Comparison of ENCODE assay signal across 11 cellular contexts in genomic region chr19:7482584-7483439, GRCh38. TPM values are rescaled to one million over a fixed set of nuclear protein-coding genes. Genes with fewer than 3 reads are reported as not detected.
DNase-seq lines count a peak whose midpoint lies in the region; ATAC-seq and TF ChIP-seq lines count a peak whose summit lies in the region.
"Had no signal": no experiment of that assay in that cellular context is flagged by ENCODE, and none has a peak within 500 bp of the region (broad histone marks: within the 10 kb centered on the region; RNA-seq: fewer than 3 reads in every experiment).

No MANE protein-coding gene starts in this region.

- no peak overlapping the region for H3K27ac ChIP-seq in neuronal stem cell (replicated peaks; ENCODE audit: low read length)
- H3K27ac ChIP-seq: tibial nerve had no signal

- no peak overlapping the region for H2BK12ac ChIP-seq in neuronal stem cell (ENCODE audit: low read length)

- peak overlapping the region; percentile 73 for H3K23ac ChIP-seq in neuronal stem cell (ENCODE audit: low read depth, low read length, poor library complexity)

- H3K4me2 ChIP-seq in neuronal stem cell (ENCODE audit: insufficient read depth, low read length, poor library complexity, severe bottlenecking), result no peak overlapping the region

- TF ChIP-seq CTCF in fibroblast of pulmonary artery (IDR thresholded peaks at IDR 0.05; ENCODE audit: low read length, missing control alignments), result no peak

- H2BK15ac ChIP-seq in neuronal stem cell (ENCODE audit: low read length), result no peak overlapping the region

- no peaks in the 10 kb centered on the region for H3K27me3 ChIP-seq in neuronal stem cell (ENCODE audit: control insufficient read depth in 3 of 3, insufficient read depth in 3 of 3, low read depth in 1 of 3, low read length in 3 of 3)
- H3K27me3 ChIP-seq: tibial nerve had no signal

- H3K9me3 ChIP-seq in neuronal stem cell (replicated peaks in 1 of 2; ENCODE audit: control insufficient read depth in 2 of 2, insufficient read depth in 1 of 2, low read depth in 1 of 2, low read length in 2 of 2), result no peaks in the 10 kb centered on the region
- H3K9me3 ChIP-seq: tibial nerve had no signal

- peaks cover 3 to 11% of the 10 kb centered on the region in 2 donors for H3K4me1 ChIP-seq in neuronal stem cell (ENCODE audit: control insufficient read depth in 2 of 2, insufficient read depth in 1 of 2, low read depth in 1 of 2, low read length in 2 of 2)

- peak overlapping the region; percentile 94 for H2AK5ac ChIP-seq in neuronal stem cell (ENCODE audit: low read depth, low read length)

- H3K18ac ChIP-seq in neuronal stem cell (ENCODE audit: low read length), result peak overlapping the region; percentile 94

- no peak for ATAC-seq in GM19395 (IDR thresholded peaks at IDR 0.05; ENCODE audit: unreplicated experiment)

- DNase-seq in NCI-H345 (lab: John Stamatoyannopoulos, UW) (peak; percentile 47), NCI-H345 treated with DMSO at 0.1 percent for 48 hours (lab: John Stamatoyannopoulos, UW; ENCODE audit: unreplicated experiment) (no peak), NCI-H748 (lab: John Stamatoyannopoulos, UW; ENCODE audit: unreplicated experiment) (peak; percentile 90), fibroblast of pulmonary artery (ENCODE audit: low read depth) (peak; percentile 30), neuronal stem cell (ENCODE audit: low spot score) (no peak), foreskin melanocyte (no peak)
- DNase-seq in central memory CD4-positive, alpha-beta T cell, result no peak
- DNase-seq: NCI-H446 treated with DMSO at 0.1 percent for 48 hours; stimulated activated CD4-positive, alpha-beta T cell treated with anti-CD3 and anti-CD28 coated beads, Interleukin-4, amount 100 ng/mL, for 4 hours had no signal

- H2BK5ac ChIP-seq in neuronal stem cell (ENCODE audit: low read length), result no peak overlapping the region

- H4K91ac ChIP-seq in neuronal stem cell (ENCODE audit: low read depth, low read length, poor library complexity), result no peak overlapping the region

- no peak overlapping the region for H2AFZ ChIP-seq in neuronal stem cell (ENCODE audit: low read length)

- WGBS in neuronal stem cell (ENCODE audit: extremely low coverage in 2 of 2, insufficient read length in 2 of 2, insufficient replicate concordance in 1 of 2), 2 donors, result no CpG with 5 or more reads among the region's 37 CpGs

- H3K9ac ChIP-seq in neuronal stem cell (ENCODE audit: low read depth, low read length, poor library complexity), result peak overlapping the region; percentile 44

- H3K14ac ChIP-seq in neuronal stem cell (ENCODE audit: low read length), result peak overlapping the region; percentile 56

- H3K79me1 ChIP-seq in neuronal stem cell (ENCODE audit: low read depth, low read length), result peaks cover 1% of the 10 kb centered on the region

- H3K36me3 ChIP-seq in neuronal stem cell (replicated peaks in 1 of 2; ENCODE audit: control insufficient read depth in 2 of 2, insufficient read depth in 2 of 2, low read length in 2 of 2), result no peaks in the 10 kb centered on the region

- no peak overlapping the region for H3K4me3 ChIP-seq in fibroblast of pulmonary artery (replicated peaks; ENCODE audit: low read depth, low read length)
- H3K4me3 ChIP-seq in neuronal stem cell (ENCODE audit: low read length in 2 of 2), result no peak overlapping the region
- H3K4me3 ChIP-seq: tibial nerve had no signal

- H4K8ac ChIP-seq in neuronal stem cell (ENCODE audit: low read depth, low read length), result peak overlapping the region; percentile 43

- H2BK120ac ChIP-seq in neuronal stem cell (ENCODE audit: low read depth, low read length), result no peak overlapping the region

- H3K4ac ChIP-seq in neuronal stem cell (ENCODE audit: low read length), result no peak overlapping the region

RNA-seq across cellular contexts. Expression of gene PEX11G, which starts 6.0 kb away (rescaled TPM):
- 1.4 TPM for polyA plus RNA-seq in neuronal stem cell (2013, experiment 1 of 2)
- polyA plus RNA-seq in neuronal stem cell (2013, experiment 2 of 2), result 1.4 TPM

RNA-seq across cellular contexts. Expression of gene ZNF358, which starts 33.1 kb away (rescaled TPM):
- 109 TPM for polyA plus RNA-seq in neuronal stem cell (2013, experiment 1 of 2)
- 102 TPM for polyA plus RNA-seq in neuronal stem cell (2013, experiment 2 of 2)

RNA-seq across cellular contexts. Expression of gene MCOLN1, which starts 39.6 kb away (rescaled TPM):
- 6.6 TPM for polyA plus RNA-seq in neuronal stem cell (2013, experiment 1 of 2)
- polyA plus RNA-seq in neuronal stem cell (2013, experiment 2 of 2), result 7.4 TPM

RNA-seq across cellular contexts. Expression of gene PNPLA6, which starts 52.7 kb away (rescaled TPM):
- 56.3 TPM for polyA plus RNA-seq in neuronal stem cell (2013, experiment 1 of 2)
- 57.3 TPM for polyA plus RNA-seq in neuronal stem cell (2013, experiment 2 of 2)

Comparison
In these comparisons a context has a peak if more than half of its experiments do, and no peak if none do; other contexts are left out.
1. DNase-seq: peak in NCI-H345 (single experiment), NCI-H748 (single experiment) and fibroblast of pulmonary artery (single experiment); none in NCI-H345 treated with DMSO at 0.1 percent for 48 hours (single experiment), neuronal stem cell (single experiment), central memory CD4-positive, alpha-beta T cell (single experiment) and foreskin melanocyte (single experiment).